ENCODE assay signal across 8 cellular contexts in the genomic region with DNA sequence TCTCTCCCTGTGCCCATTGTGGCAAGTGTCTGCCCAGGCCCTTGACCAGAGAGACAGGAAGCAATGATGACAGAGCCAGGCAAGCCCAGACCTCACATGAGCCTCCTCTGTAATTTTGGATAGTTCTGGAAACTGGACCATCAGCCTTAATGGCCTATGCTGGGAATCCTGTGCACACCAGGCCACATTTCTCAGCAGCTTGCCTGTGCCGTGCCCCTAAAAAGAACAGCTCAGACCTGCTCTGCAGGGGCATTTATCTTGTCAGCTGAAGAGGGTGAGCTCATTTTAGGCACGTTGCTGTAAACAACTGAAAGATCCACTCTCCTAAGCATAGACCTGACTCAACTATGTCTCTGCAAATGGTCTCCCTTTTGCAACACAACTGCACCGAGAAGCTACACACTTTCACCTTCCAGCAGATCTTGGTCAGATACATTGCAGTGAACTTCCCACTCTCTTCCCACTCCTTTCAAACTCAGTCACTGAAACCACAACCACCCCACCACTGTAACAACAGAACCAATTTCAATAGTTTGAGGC. TPM values are rescaled to one million over a fixed set of nuclear protein-coding genes. Genes with fewer than 3 reads are reported as not detected.
DNase-seq lines count a peak whose midpoint lies in the region; ATAC-seq and TF ChIP-seq lines count a peak whose summit lies in the region.
"Had no signal": no experiment of that assay in that cellular context is flagged by ENCODE, and none has a peak within 500 bp of the region (broad histone marks: within the 10 kb centered on the region; RNA-seq: fewer than 3 reads in every experiment).

No MANE protein-coding gene starts in this region.

- peak in 1 of 9 donors; percentile 47 for DNase-seq in naive thymus-derived CD4-positive, alpha-beta T cell
- DNase-seq in psoas muscle (no peak), DMS114 treated with DMSO at 0.1 percent for 48 hours (lab: John Stamatoyannopoulos, UW; ENCODE audit: unreplicated experiment) (no peak), UCSD-AML1 (lab: John Stamatoyannopoulos, UW; ENCODE audit: unreplicated experiment) (no peak)
- DNase-seq: NCI-H1436 treated with DMSO at 0.1 percent for 48 hours had no signal

- peak; percentile 74 for ATAC-seq in GM18519 (IDR thresholded peaks at IDR 0.05; ENCODE audit: low FRiP score, unreplicated experiment)
- peak; percentile 70 for ATAC-seq in GM21447 (IDR thresholded peaks at IDR 0.05; ENCODE audit: unreplicated experiment)
- peak; percentile 83 for ATAC-seq in HG03565 (IDR thresholded peaks at IDR 0.05; ENCODE audit: unreplicated experiment)
- peak; percentile 26 for ATAC-seq in naive thymus-derived CD4-positive, alpha-beta T cell
- no peak for ATAC-seq in psoas muscle

- peaks cover 0 to 3% (median 0%) of the 10 kb centered on the region in 5 donors for H3K36me3 Mint-ChIP-seq in naive thymus-derived CD4-positive, alpha-beta T cell

- H3K27ac Mint-ChIP-seq in naive thymus-derived CD4-positive, alpha-beta T cell, result no peak overlapping the region

- no peaks in the 10 kb centered on the region for H3K27me3 ChIP-seq in naive thymus-derived CD4-positive, alpha-beta T cell (ENCODE audit: control insufficient read depth in 2 of 2, insufficient read depth in 2 of 2, low read length in 2 of 2)
- no peaks in the 10 kb centered on the region for H3K27me3 ChIP-seq in psoas muscle (ENCODE audit: insufficient read depth in 3 of 3, low read length in 2 of 3)

- CTCF ChIA-PET in naive thymus-derived CD4-positive, alpha-beta T cell (lab: Charles Lee), result interaction anchor here (0.6 kb wide), 1 partner anchor 159 kb away, joined by 3 read pairs; no protein-coding TSS in a partner anchor

- H3K27ac ChIP-seq in naive thymus-derived CD4-positive, alpha-beta T cell (ENCODE audit: low read depth, low read length), result no peak overlapping the region
- no peak overlapping the region for H3K27ac ChIP-seq in psoas muscle

- no peak overlapping the region for H3K4me3 Mint-ChIP-seq in naive thymus-derived CD4-positive, alpha-beta T cell

- 61 to 70% (median 64%) methylated on average over 3 of the region's 3 CpGs for WGBS in psoas muscle, 3 donors

- TF ChIP-seq CTCF in psoas muscle (IDR thresholded peaks at IDR 0.05), result no peak

- H3K9me3 Mint-ChIP-seq in naive thymus-derived CD4-positive, alpha-beta T cell, result peaks cover 0 to 5% (median 3%) of the 10 kb centered on the region in 11 donors

- no peaks in the 10 kb centered on the region for H3K36me3 ChIP-seq in naive thymus-derived CD4-positive, alpha-beta T cell (ENCODE audit: control insufficient read depth in 2 of 3, insufficient read depth in 3 of 3, low read length in 3 of 3)
- H3K36me3 ChIP-seq in psoas muscle (ENCODE audit: insufficient read depth in 1 of 2, low read depth in 1 of 2), result no peaks in the 10 kb centered on the region

- no peaks in the 10 kb centered on the region for H3K4me1 ChIP-seq in naive thymus-derived CD4-positive, alpha-beta T cell (ENCODE audit: control insufficient read depth in 2 of 2, insufficient read depth in 2 of 2, low read length in 2 of 2)
- H3K4me1 ChIP-seq in psoas muscle, result no peaks in the 10 kb centered on the region

- H3K4me3 ChIP-seq in naive thymus-derived CD4-positive, alpha-beta T cell (ENCODE audit: low read length), result no peak overlapping the region
- no peak overlapping the region for H3K4me3 ChIP-seq in psoas muscle

- POLR2A ChIA-PET in naive thymus-derived CD4-positive, alpha-beta T cell (lab: Charles Lee), result interaction anchor here (0.5 kb wide), 1 partner anchor 328 kb away, joined by 5 read pairs; no protein-coding TSS in a partner anchor

- intact Hi-C loops in naive thymus-derived CD4-positive, alpha-beta T cell (cut with micrococcal nuclease), result no loop called here
- intact Hi-C loops in psoas muscle (cut with DNase I), result no loop called here

- H3K9me3 ChIP-seq in naive thymus-derived CD4-positive, alpha-beta T cell (ENCODE audit: control insufficient read depth in 2 of 3, low read length in 3 of 3), result no peaks in the 10 kb centered on the region
- peaks cover 3% of the 10 kb centered on the region for H3K9me3 ChIP-seq in psoas muscle

- peaks cover 0 to 8% (median 0%) of the 10 kb centered on the region in 7 donors for H3K4me1 Mint-ChIP-seq in naive thymus-derived CD4-positive, alpha-beta T cell

- H3K27me3 Mint-ChIP-seq in naive thymus-derived CD4-positive, alpha-beta T cell, result peaks cover 0 to 14% (median 0%) of the 10 kb centered on the region in 5 donors

RNA-seq across cellular contexts. Expression of a gene that starts 53.5 kb away (rescaled TPM):
- 10 to 100 TPM; 26.0 to 95.6 (median 45.5) TPM for total RNA-seq in naive thymus-derived CD4-positive, alpha-beta T cell
- polyA plus RNA-seq in naive thymus-derived CD4-positive, alpha-beta T cell, result 10 to 100 TPM; 22.6 to 28.4 TPM
- total RNA-seq in psoas muscle, result 100 to 1,000 TPM in 1 of 4 donors, 10 to 100 TPM in 3; 48.3 to 115 (median 72.4) TPM
- 10 to 100 TPM in 2 of 3 donors, 1 to 10 TPM in 1; 9.8 to 20.1 (median 15.4) TPM for polyA plus RNA-seq in psoas muscle

Comparison
In these comparisons a context has a peak if more than half of its experiments do, and no peak if none do; other contexts are left out.
1. ATAC-seq: peak in GM18519 (single experiment), GM21447 (single experiment), HG03565 (single experiment) and naive thymus-derived CD4-positive, alpha-beta T cell (single experiment); none in psoas muscle (0 of 4).